In the genomic region with DNA sequence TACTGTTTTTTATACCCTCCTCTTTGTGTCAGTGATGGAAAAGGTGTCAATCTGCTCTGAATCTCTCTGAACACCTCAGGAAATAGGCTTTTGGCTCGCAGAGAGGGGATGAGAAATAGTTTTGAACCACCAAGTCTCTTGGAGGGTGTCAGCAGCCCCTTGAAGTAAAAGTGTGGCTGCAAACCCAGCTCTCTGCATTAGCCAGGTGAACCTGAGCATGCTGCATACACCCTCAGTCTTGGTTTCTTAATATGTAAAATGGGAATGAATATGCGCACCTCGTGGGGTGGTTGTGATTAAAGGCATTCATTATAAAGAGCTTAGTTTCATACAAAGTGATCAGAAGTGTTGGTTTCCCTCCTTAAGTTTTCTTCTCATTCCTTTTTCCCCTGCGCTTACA, we compare ENCODE assay signal across 9 cellular contexts. TPM values are rescaled to one million over a fixed set of nuclear protein-coding genes. Genes with fewer than 3 reads are reported as not detected.
DNase-seq lines count a peak whose midpoint lies in the region; ATAC-seq and TF ChIP-seq lines count a peak whose summit lies in the region.
"Had no signal": no experiment of that assay in that cellular context is flagged by ENCODE, and none has a peak within 500 bp of the region (broad histone marks: within the 10 kb centered on the region; RNA-seq: fewer than 3 reads in every experiment).

No MANE protein-coding gene starts in this region.

- H3K4me3 Mint-ChIP-seq in nephron progenitor cell: peak overlapping the region; percentile 85

- no peaks in the 10 kb centered on the region for H3K36me3 Mint-ChIP-seq in nephron progenitor cell (ENCODE audit: low read depth)

- peak overlapping the region in 6 of 10 donors; percentile 53 to 87 (median 70) for H3K4me3 ChIP-seq in heart right ventricle
- H3K4me3 ChIP-seq in uterus: no peak overlapping the region

- peaks cover 14 to 61% (median 40%) of the 10 kb centered on the region in 9 donors for H3K4me1 ChIP-seq in heart right ventricle
- H3K4me1 ChIP-seq in uterus: peaks cover 4 to 12% of the 10 kb centered on the region in 2 donors

- H3K9me3 Mint-ChIP-seq in nephron progenitor cell: no peaks in the 10 kb centered on the region

- no peak for ATAC-seq in heart right ventricle
- ATAC-seq in Right ventricle myocardium inferior: no peak
- ATAC-seq in GM21786 (IDR thresholded peaks at IDR 0.05; ENCODE audit: unreplicated experiment): no peak
- ATAC-seq in GM18867 (IDR thresholded peaks at IDR 0.05; ENCODE audit: unreplicated experiment): no peak

- TF ChIP-seq CTCF in heart right ventricle (IDR thresholded peaks at IDR 0.05) (no peak), nephron progenitor cell (IDR thresholded peaks at IDR 0.05) (no peak), uterus (IDR thresholded peaks at IDR 0.05) (no peak)

- H3K27me3 ChIP-seq in heart right ventricle (no peaks in the 10 kb centered on the region), uterus (no peaks in the 10 kb centered on the region)

- H3K36me3 ChIP-seq in heart right ventricle (no peaks in the 10 kb centered on the region), uterus (no peaks in the 10 kb centered on the region)

- DNase-seq in heart right ventricle (no peak), Right ventricle myocardium inferior (ENCODE audit: missing footprints) (no peak), caudate nucleus (lab: John Stamatoyannopoulos, UW) (no peak), nephron progenitor cell (no peak), uterus (no peak), DMS114 treated with DMSO at 0.1 percent for 48 hours (lab: John Stamatoyannopoulos, UW; ENCODE audit: unreplicated experiment) (no peak)

- H3K27ac Mint-ChIP-seq in nephron progenitor cell: no peak overlapping the region

- peaks cover 5% of the 10 kb centered on the region for H3K27me3 Mint-ChIP-seq in nephron progenitor cell (ENCODE audit: low read depth, poor library complexity)

- H3K9me3 ChIP-seq in heart right ventricle (peaks cover 0 to 3% (median 0%) of the 10 kb centered on the region in 11 donors), uterus (no peaks in the 10 kb centered on the region)

- H3K4me1 Mint-ChIP-seq in nephron progenitor cell: peaks cover 40% of the 10 kb centered on the region

- H3K27ac ChIP-seq in heart right ventricle (peak overlapping the region in 8 of 10 donors; percentile 98 to 100 (median 100)), caudate nucleus (ENCODE audit: low read depth, low read length) (peak overlapping the region; percentile 99), uterus (peak overlapping the region; percentile 99)

- intact Hi-C loops in heart right ventricle (cut with DNase I) (loop anchor here in 3 of 10 donors (10.0 kb wide), 1 partner anchor 221 kb away; the partner anchor contains the start of gene WDFY2 (in 3 of the 3)), Right ventricle myocardium inferior (cut with DNase I) (loop anchor here (10.0 kb wide), 1 partner anchor 521 kb away; no protein-coding TSS in a partner anchor), uterus (cut with DNase I; ENCODE audit: low total_unique reads) (loop anchor here (10.0 kb wide), 1 partner anchor 351 kb away; the partner anchor contains the start of gene INTS6)

- 92 to 94% methylated on average over 4 of the region's 4 CpGs for WGBS in heart right ventricle, 2 donors

- TF ChIP-seq POLR2A in uterus (IDR thresholded peaks at IDR 0.05): no peak

RNA-seq across cellular contexts. Expression of gene DHRS12, which starts 1.4 kb away (rescaled TPM):
- 10 to 100 TPM in 6 of 10 donors, 1 to 10 TPM in 4; 8.6 to 14.0 (median 10.3) TPM for total RNA-seq in heart right ventricle
- 10 to 100 TPM in 1 of 2 donors, 1 to 10 TPM in 1; 5.5 to 20.6 TPM for polyA plus RNA-seq in heart right ventricle
- total RNA-seq in Right ventricle myocardium inferior: 10.2 TPM
- 10 to 100 TPM in 1 of 4 donors, 1 to 10 TPM in 3; 5.4 to 18.8 (median 8.5) TPM for total RNA-seq in uterus

RNA-seq across cellular contexts. Expression of gene TMEM272, which starts 39.7 kb away (rescaled TPM):
- total RNA-seq in heart right ventricle (1 to 10 TPM in 4 of 10 donors, under 1 TPM in 6; 0.32 to 2.7 (median 0.77) TPM), Right ventricle myocardium inferior (0.49 TPM), uterus (under 1 TPM in 2 of 4 donors, not detected in 2; 0.14 to 0.52 TPM)
- under 1 TPM; 0.09 to 0.37 TPM for polyA plus RNA-seq in heart right ventricle
- total RNA-seq: NCI-H460 had no signal

RNA-seq across cellular contexts. Expression of gene CCDC70, which starts 56.5 kb away (rescaled TPM):
- total RNA-seq in heart right ventricle (not detected), Right ventricle myocardium inferior (not detected), uterus (not detected)
- not detected for polyA plus RNA-seq in heart right ventricle
- total RNA-seq: NCI-H460 had no signal

Comparison
In these comparisons a context has a peak if more than half of its experiments do, and no peak if none do; other contexts are left out.
1. H3K4me3 ChIP-seq: peak in heart right ventricle (6 of 10); none in uterus (0 of 2).
2. Peak in every context shown above with its lines, with median percentiles within 50 percentile points of each other: H3K27ac ChIP-seq.